Comparison of ENCODE assay signal across 1 cellular context in the genomic region with DNA sequence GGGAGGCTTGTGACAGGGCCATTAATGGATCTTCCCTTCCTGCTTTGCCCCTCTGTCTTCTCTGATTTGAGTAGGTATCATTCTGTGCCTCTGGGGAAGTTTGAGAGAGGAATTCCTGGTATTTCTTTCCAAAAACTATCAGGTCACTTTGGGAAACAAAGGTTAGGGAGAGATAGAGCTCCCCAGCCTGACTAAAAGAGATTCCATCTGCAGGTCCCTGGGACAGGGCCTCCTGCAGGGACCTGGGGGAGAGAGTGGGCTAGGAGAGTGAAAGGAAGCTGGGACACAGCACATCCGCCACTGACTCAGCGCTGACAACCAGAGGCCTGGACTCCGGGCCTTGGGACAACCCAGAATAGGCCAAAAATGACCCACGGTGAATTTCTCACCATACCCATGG.
TF ChIP-seq lines count a peak whose summit lies in the region.

No MANE protein-coding gene starts in this region.

TF ChIP-seq in WTC11, 78 proteins besides CTCF, POLR2A, EP300 and RAD21 (continued from another document):
- TF ChIP-seq, protein P1, sequence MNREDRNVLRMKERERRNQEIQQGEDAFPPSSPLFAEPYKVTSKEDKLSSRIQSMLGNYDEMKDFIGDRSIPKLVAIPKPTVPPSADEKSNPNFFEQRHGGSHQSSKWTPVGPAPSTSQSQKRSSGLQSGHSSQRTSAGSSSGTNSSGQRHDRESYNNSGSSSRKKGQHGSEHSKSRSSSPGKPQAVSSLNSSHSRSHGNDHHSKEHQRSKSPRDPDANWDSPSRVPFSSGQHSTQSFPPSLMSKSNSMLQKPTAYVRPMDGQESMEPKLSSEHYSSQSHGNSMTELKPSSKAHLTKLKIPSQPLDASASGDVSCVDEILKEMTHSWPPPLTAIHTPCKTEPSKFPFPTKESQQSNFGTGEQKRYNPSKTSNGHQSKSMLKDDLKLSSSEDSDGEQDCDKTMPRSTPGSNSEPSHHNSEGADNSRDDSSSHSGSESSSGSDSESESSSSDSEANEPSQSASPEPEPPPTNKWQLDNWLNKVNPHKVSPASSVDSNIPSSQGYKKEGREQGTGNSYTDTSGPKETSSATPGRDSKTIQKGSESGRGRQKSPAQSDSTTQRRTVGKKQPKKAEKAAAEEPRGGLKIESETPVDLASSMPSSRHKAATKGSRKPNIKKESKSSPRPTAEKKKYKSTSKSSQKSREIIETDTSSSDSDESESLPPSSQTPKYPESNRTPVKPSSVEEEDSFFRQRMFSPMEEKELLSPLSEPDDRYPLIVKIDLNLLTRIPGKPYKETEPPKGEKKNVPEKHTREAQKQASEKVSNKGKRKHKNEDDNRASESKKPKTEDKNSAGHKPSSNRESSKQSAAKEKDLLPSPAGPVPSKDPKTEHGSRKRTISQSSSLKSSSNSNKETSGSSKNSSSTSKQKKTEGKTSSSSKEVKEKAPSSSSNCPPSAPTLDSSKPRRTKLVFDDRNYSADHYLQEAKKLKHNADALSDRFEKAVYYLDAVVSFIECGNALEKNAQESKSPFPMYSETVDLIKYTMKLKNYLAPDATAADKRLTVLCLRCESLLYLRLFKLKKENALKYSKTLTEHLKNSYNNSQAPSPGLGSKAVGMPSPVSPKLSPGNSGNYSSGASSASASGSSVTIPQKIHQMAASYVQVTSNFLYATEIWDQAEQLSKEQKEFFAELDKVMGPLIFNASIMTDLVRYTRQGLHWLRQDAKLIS (CRISPR knock-in tag; IDR thresholded peaks at IDR 0.05; ENCODE audit: borderline replicate concordance), result no peak
- TF ChIP-seq E2F5 (CRISPR knock-in tag; IDR thresholded peaks at IDR 0.05) (no peak), IRF2 (CRISPR knock-in tag; IDR thresholded peaks at IDR 0.05; ENCODE audit: borderline replicate concordance, low read depth) (no peak), ELF4 (CRISPR knock-in tag; IDR thresholded peaks at IDR 0.05; ENCODE audit: low read depth) (no peak), NR3C1 (CRISPR knock-in tag; conservative IDR thresholded peaks at IDR 0.05; ENCODE audit: low read depth) (no peak), JUN (CRISPR knock-in tag; IDR thresholded peaks at IDR 0.05) (no peak), NR1H2 (CRISPR knock-in tag; IDR thresholded peaks at IDR 0.05) (no peak), ATF3 (CRISPR knock-in tag; conservative IDR thresholded peaks at IDR 0.05) (no peak), AR (CRISPR knock-in tag; IDR thresholded peaks at IDR 0.05) (no peak), ZNF416 (CRISPR knock-in tag; IDR thresholded peaks at IDR 0.05) (no peak), NFATC4 (CRISPR knock-in tag; IDR thresholded peaks at IDR 0.05) (no peak), TP53 (CRISPR knock-in tag; IDR thresholded peaks at IDR 0.05) (no peak)
- TF ChIP-seq, protein P2, sequence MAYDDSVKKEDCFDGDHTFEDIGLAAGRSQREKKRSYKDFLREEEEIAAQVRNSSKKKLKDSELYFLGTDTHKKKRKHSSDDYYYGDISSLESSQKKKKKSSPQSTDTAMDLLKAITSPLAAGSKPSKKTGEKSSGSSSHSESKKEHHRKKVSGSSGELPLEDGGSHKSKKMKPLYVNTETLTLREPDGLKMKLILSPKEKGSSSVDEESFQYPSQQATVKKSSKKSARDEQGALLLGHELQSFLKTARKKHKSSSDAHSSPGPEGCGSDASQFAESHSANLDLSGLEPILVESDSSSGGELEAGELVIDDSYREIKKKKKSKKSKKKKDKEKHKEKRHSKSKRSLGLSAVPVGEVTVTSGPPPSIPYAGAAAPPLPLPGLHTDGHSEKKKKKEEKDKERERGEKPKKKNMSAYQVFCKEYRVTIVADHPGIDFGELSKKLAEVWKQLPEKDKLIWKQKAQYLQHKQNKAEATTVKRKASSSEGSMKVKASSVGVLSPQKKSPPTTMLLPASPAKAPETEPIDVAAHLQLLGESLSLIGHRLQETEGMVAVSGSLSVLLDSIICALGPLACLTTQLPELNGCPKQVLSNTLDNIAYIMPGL (CRISPR knock-in tag; IDR thresholded peaks at IDR 0.05), result no peak
- TF ChIP-seq, protein P3, sequence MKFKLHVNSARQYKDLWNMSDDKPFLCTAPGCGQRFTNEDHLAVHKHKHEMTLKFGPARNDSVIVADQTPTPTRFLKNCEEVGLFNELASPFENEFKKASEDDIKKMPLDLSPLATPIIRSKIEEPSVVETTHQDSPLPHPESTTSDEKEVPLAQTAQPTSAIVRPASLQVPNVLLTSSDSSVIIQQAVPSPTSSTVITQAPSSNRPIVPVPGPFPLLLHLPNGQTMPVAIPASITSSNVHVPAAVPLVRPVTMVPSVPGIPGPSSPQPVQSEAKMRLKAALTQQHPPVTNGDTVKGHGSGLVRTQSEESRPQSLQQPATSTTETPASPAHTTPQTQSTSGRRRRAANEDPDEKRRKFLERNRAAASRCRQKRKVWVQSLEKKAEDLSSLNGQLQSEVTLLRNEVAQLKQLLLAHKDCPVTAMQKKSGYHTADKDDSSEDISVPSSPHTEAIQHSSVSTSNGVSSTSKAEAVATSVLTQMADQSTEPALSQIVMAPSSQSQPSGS (CRISPR knock-in tag; IDR thresholded peaks at IDR 0.05; ENCODE audit: borderline replicate concordance, low read depth), result no peak
TF ChIP-seq in WTC11: peak in this region for 0.
